Comparison of ENCODE assay signal across 1 cellular context in the genomic region with DNA sequence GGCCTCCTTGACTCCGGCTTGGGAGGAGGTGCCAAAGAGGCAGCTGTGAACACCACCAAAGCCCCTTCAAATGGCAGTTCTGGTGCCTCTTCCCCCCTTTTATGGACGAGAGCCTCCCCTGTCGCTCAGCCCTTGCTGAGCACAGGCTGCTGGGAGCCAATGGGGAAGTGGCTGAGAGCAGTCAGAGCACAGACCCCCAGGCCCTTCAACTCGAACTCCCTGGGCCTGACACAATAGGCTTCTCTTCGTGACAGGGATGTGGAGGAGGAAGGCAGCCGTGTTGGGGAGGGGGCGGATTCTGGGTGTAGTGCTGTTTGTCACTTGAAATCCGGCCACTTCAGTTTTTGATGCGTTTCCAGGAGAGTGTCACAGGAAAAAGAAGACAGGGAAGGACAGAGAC.
TF ChIP-seq lines count a peak whose summit lies in the region.

Gene PDYN (minus strand): TSS at position 73 of the 400 bp plus-strand sequence. CDS start 10,974 bp downstream, outside the sequence.

TF ChIP-seq in WTC11, 78 proteins besides CTCF, POLR2A, EP300 and RAD21 (continued from another document):
- TF ChIP-seq, protein P1, sequence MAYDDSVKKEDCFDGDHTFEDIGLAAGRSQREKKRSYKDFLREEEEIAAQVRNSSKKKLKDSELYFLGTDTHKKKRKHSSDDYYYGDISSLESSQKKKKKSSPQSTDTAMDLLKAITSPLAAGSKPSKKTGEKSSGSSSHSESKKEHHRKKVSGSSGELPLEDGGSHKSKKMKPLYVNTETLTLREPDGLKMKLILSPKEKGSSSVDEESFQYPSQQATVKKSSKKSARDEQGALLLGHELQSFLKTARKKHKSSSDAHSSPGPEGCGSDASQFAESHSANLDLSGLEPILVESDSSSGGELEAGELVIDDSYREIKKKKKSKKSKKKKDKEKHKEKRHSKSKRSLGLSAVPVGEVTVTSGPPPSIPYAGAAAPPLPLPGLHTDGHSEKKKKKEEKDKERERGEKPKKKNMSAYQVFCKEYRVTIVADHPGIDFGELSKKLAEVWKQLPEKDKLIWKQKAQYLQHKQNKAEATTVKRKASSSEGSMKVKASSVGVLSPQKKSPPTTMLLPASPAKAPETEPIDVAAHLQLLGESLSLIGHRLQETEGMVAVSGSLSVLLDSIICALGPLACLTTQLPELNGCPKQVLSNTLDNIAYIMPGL (CRISPR knock-in tag; IDR thresholded peaks at IDR 0.05) = no peak
- TF ChIP-seq, protein P2, sequence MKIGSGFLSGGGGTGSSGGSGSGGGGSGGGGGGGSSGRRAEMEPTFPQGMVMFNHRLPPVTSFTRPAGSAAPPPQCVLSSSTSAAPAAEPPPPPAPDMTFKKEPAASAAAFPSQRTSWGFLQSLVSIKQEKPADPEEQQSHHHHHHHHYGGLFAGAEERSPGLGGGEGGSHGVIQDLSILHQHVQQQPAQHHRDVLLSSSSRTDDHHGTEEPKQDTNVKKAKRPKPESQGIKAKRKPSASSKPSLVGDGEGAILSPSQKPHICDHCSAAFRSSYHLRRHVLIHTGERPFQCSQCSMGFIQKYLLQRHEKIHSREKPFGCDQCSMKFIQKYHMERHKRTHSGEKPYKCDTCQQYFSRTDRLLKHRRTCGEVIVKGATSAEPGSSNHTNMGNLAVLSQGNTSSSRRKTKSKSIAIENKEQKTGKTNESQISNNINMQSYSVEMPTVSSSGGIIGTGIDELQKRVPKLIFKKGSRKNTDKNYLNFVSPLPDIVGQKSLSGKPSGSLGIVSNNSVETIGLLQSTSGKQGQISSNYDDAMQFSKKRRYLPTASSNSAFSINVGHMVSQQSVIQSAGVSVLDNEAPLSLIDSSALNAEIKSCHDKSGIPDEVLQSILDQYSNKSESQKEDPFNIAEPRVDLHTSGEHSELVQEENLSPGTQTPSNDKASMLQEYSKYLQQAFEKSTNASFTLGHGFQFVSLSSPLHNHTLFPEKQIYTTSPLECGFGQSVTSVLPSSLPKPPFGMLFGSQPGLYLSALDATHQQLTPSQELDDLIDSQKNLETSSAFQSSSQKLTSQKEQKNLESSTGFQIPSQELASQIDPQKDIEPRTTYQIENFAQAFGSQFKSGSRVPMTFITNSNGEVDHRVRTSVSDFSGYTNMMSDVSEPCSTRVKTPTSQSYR (CRISPR knock-in tag; IDR thresholded peaks at IDR 0.05) = no peak
- no peak for TF ChIP-seq NR2C2 (CRISPR knock-in tag; IDR thresholded peaks at IDR 0.05)
- TF ChIP-seq ELF4 (CRISPR knock-in tag; IDR thresholded peaks at IDR 0.05; ENCODE audit: low read depth) = no peak
- TF ChIP-seq NFE2L1 (CRISPR knock-in tag; IDR thresholded peaks at IDR 0.05) = no peak
- no peak for TF ChIP-seq ZNF219 (CRISPR knock-in tag; IDR thresholded peaks at IDR 0.05; ENCODE audit: borderline replicate concordance)
- TF ChIP-seq RORB (CRISPR knock-in tag; IDR thresholded peaks at IDR 0.05) = no peak
- no peak for TF ChIP-seq MXD4 (CRISPR knock-in tag; IDR thresholded peaks at IDR 0.05; ENCODE audit: borderline replicate concordance)
